ENCODE assay signal across 36 cellular contexts in the genomic region with DNA sequence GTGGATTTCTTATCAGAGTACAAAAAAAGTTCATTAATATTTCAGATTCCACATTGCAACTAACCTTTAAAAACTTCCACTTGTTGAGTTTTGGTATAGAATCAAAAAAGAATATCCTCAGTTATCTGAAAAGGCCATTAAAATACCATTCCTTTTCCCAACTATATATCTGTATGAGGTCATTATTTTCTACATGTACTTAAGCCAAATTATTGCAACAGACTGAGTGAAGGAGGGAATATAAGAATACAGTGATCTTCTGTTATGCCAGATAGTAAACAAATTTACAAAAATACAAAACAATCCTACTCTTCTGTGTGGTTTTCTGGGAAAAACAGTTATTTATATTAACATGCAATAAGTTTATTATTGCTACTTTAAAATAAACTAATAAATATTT.
"Had no signal": no experiment of that assay in that cellular context is flagged by ENCODE, and none has a peak within 500 bp of the region (broad histone marks: within the 10 kb centered on the region; RNA-seq: fewer than 3 reads in every experiment).

No MANE protein-coding gene starts in this region.

- H3K9me3 Mint-ChIP-seq: activated CD4-positive, alpha-beta memory T cell treated with anti-CD3 and anti-CD28 coated beads, Interleukin-2, amount 10 ng/mL, durations not matched to agents 7 days and 5 days; activated naive CD4-positive, alpha-beta T cell treated with anti-CD3 and anti-CD28 coated beads, Interleukin-2, amount 10 ng/mL, durations not matched to agents 7 days and 5 days; activated naive CD8-positive, alpha-beta T cell treated with anti-CD3 and anti-CD28 coated beads, Interleukin-2, amount 10 ng/mL, durations not matched to agents 7 days and 5 days; central memory CD8-positive, alpha-beta T cell had no signal

- H3K4me3 ChIP-seq: adrenal gland, cardiac muscle cell, K562, Peyer's patch, SJSA1 had no signal

- H3K9me3 ChIP-seq: Peyer's patch, SJSA1 had no signal

- H3K27me3 ChIP-seq: adrenal gland, brain microvascular endothelial cell, cardiac muscle cell, Peyer's patch, SJSA1 had no signal

- H3K4me3 Mint-ChIP-seq: activated CD4-positive, alpha-beta memory T cell treated with anti-CD3 and anti-CD28 coated beads, Interleukin-2, amount 10 ng/mL, durations not matched to agents 7 days and 5 days; activated CD8-positive, alpha-beta memory T cell treated with anti-CD3 and anti-CD28 coated beads, Interleukin-2, amount 10 ng/mL, durations not matched to agents 7 days and 5 days; activated naive CD4-positive, alpha-beta T cell treated with anti-CD3 and anti-CD28 coated beads, Interleukin-2, amount 10 ng/mL, durations not matched to agents 7 days and 5 days; activated naive CD8-positive, alpha-beta T cell treated with anti-CD3 and anti-CD28 coated beads, Interleukin-2, amount 10 ng/mL, durations not matched to agents 7 days and 5 days; central memory CD8-positive, alpha-beta T cell had no signal

- DNase-seq: activated CD4-positive, alpha-beta memory T cell treated with anti-CD3 and anti-CD28 coated beads, Interleukin-2, amount 10 ng/mL, durations not matched to agents 7 days and 5 days; activated CD4-positive, alpha-beta T cell treated with anti-CD3 and anti-CD28 coated beads for 1 hour; activated CD4-positive, alpha-beta T cell treated with anti-CD3 and anti-CD28 coated beads for 48 hours; activated CD4-positive, CD25-positive, alpha-beta regulatory T cell; activated CD8-positive, alpha-beta memory T cell treated with anti-CD3 and anti-CD28 coated beads for 24 hours; activated CD8-positive, alpha-beta memory T cell treated with anti-CD3 and anti-CD28 coated beads, Interleukin-2, amount 10 ng/mL, durations not matched to agents 7 days and 5 days; activated CD8-positive, alpha-beta memory T cell treated with anti-CD3 and anti-CD28 coated beads, Interleukin-2, amount 50 U/mL, for 48 hours; activated effector memory CD4-positive, alpha-beta T cell treated with Interleukin-2 at 50 U/mL for 16 hours; activated naive CD4-positive, alpha-beta T cell treated with anti-CD3 and anti-CD28 coated beads, Interleukin-2, amount 10 ng/mL, durations not matched to agents 7 days and 5 days; activated naive CD8-positive, alpha-beta T cell treated with anti-CD3 and anti-CD28 coated beads, Interleukin-2, amount 10 ng/mL, durations not matched to agents 7 days and 5 days; activated T-cell treated with anti-CD3 and anti-CD28 coated beads, Interleukin-2, amount 50 U/mL, for 48 hours; adrenal gland; aorta; brain microvascular endothelial cell; NCI-H1105; NCI-H1417 treated with DMSO at 0.1 percent for 48 hours; NCI-H187 treated with DMSO at 0.1 percent for 48 hours; NCI-H2081; NCI-H2171 treated with DMSO at 0.1 percent for 48 hours; NCI-H2227 treated with DMSO at 0.1 percent for 48 hours; NCI-H446 treated with DMSO at 0.1 percent for 48 hours; NCI-H524; NK-92 treated with Interleukin-12 subunit alpha and Interleukin-12 subunit beta, amount 100 ng/mL, for 24 hours; PC-3; Peyer's patch; RPMI8226; SHP77 treated with DMSO at 0.1 percent for 48 hours; SW 1271; T-helper 1 cell; T-helper 2 cell; T-helper 9 cell; WERI-Rb-1 had no signal

- H3K27ac ChIP-seq: adrenal gland, brain microvascular endothelial cell, cardiac muscle cell, Peyer's patch, SJSA1, WERI-Rb-1 had no signal

- H3K27me3 Mint-ChIP-seq: activated CD4-positive, alpha-beta memory T cell treated with anti-CD3 and anti-CD28 coated beads, Interleukin-2, amount 10 ng/mL, durations not matched to agents 7 days and 5 days; activated CD8-positive, alpha-beta memory T cell treated with anti-CD3 and anti-CD28 coated beads, Interleukin-2, amount 10 ng/mL, durations not matched to agents 7 days and 5 days; activated naive CD4-positive, alpha-beta T cell treated with anti-CD3 and anti-CD28 coated beads, Interleukin-2, amount 10 ng/mL, durations not matched to agents 7 days and 5 days; activated naive CD8-positive, alpha-beta T cell treated with anti-CD3 and anti-CD28 coated beads, Interleukin-2, amount 10 ng/mL, durations not matched to agents 7 days and 5 days; central memory CD8-positive, alpha-beta T cell had no signal

- H3K27ac Mint-ChIP-seq: activated CD4-positive, alpha-beta memory T cell treated with anti-CD3 and anti-CD28 coated beads, Interleukin-2, amount 10 ng/mL, durations not matched to agents 7 days and 5 days; activated CD8-positive, alpha-beta memory T cell treated with anti-CD3 and anti-CD28 coated beads, Interleukin-2, amount 10 ng/mL, durations not matched to agents 7 days and 5 days; activated naive CD4-positive, alpha-beta T cell treated with anti-CD3 and anti-CD28 coated beads, Interleukin-2, amount 10 ng/mL, durations not matched to agents 7 days and 5 days; activated naive CD8-positive, alpha-beta T cell treated with anti-CD3 and anti-CD28 coated beads, Interleukin-2, amount 10 ng/mL, durations not matched to agents 7 days and 5 days had no signal
